In the genomic region with DNA sequence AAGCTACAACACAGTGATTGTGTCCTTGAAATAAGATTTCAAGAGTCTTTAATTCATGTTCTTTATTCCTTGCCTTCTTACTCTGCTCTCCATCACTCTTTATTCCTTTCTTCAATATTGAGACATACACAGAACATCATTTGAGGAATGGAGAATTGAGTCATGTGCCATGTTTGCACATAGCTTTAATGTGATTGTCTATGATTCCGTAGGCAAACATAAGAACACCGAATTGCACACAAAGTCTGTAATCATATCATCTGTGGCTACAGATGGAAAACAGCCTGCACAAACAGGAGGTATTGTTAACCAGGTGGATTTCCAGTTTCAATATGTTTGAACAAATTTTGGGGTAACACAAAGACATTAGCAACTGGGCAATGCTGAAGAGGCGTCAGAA, we compare ENCODE assay signal across 15 cellular contexts.
DNase-seq lines count a peak whose midpoint lies in the region; ATAC-seq and TF ChIP-seq lines count a peak whose summit lies in the region.
"Had no signal": no experiment of that assay in that cellular context is flagged by ENCODE, and none has a peak within 500 bp of the region (broad histone marks: within the 10 kb centered on the region; RNA-seq: fewer than 3 reads in every experiment).

No MANE protein-coding gene starts in this region.

- H3K36me3 ChIP-seq in OCI-LY7 (ENCODE audit: insufficient read depth, low read length) (no peaks in the 10 kb centered on the region), parathyroid adenoma (ENCODE audit: control insufficient read depth, insufficient read depth, low read length) (no peaks in the 10 kb centered on the region)
- H3K36me3 ChIP-seq: esophagus muscularis mucosa, left ventricle myocardium inferior, stomach had no signal

- CTCF ChIA-PET in OCI-LY7 (lab: Charles Lee; ENCODE audit: unreplicated experiment) (no interaction called here), RWPE1 (lab: Yijun Ruan, JAX) (interaction anchor here (0.6 kb wide), 2 partner anchors 484 to 889 kb away, joined by 3 read pairs; no protein-coding TSS in a partner anchor)

- intact Hi-C loops in OCI-LY7 (cut with micrococcal nuclease; ENCODE audit: unreplicated experiment): loop anchor here (5.0 kb wide), 3 partner anchors 79 to 1679 kb away; no protein-coding TSS in a partner anchor

- no peaks in the 10 kb centered on the region for H3K9me2 ChIP-seq in OCI-LY7 (ENCODE audit: insufficient read depth, low read length)

- BruUV-seq in OCI-LY7 (replicated peaks; lab: Mats Ljungman, UMichigan): no TSS peak

- H3K4me2 ChIP-seq in OCI-LY7 (ENCODE audit: low read length) (no peak overlapping the region), parathyroid adenoma (ENCODE audit: low read length) (no peak overlapping the region)

- no peak overlapping the region for H3K9ac ChIP-seq in parathyroid adenoma

- DNase-seq in NCI-H2029 (lab: John Stamatoyannopoulos, UW) (peak; percentile 44), NCI-H2029 treated with DMSO at 0.1 percent for 48 hours (lab: John Stamatoyannopoulos, UW) (no peak), NCI-H146 treated with DMSO at 0.1 percent for 48 hours (lab: John Stamatoyannopoulos, UW; ENCODE audit: unreplicated experiment) (peak; percentile 95), OCI-LY7 (ENCODE audit: low spot score) (no peak), SKM-1 (lab: John Stamatoyannopoulos, UW; ENCODE audit: unreplicated experiment) (no peak), RWPE1 (ENCODE audit: low spot score) (no peak)
- DNase-seq: CD4-positive, CD25-positive, alpha-beta regulatory T cell; left ventricle myocardium inferior; NCI-H524 treated with DMSO at 0.1 percent for 48 hours; stimulated activated CD4-positive, alpha-beta T cell treated with anti-CD3 and anti-CD28 coated beads, Interleukin-1b, Interleukin-23, amount 100 ng/mL, for 48 hours; stomach had no signal

- peak overlapping the region; percentile 8; the same call in 1 of the 2 replicates for H2AFZ ChIP-seq in OCI-LY7 (ENCODE audit: low read length)
- peak overlapping the region; percentile 17 for H2AFZ ChIP-seq in parathyroid adenoma

- TF ChIP-seq CTCF in OCI-LY7 (conservative IDR thresholded peaks at IDR 0.05; ENCODE audit: low read length): no peak
- TF ChIP-seq CTCF in parathyroid adenoma (IDR thresholded peaks at IDR 0.05): no peak
- TF ChIP-seq CTCF in RWPE1 (conservative IDR thresholded peaks at IDR 0.05; ENCODE audit: low read depth): no peak

- POLR2A ChIA-PET in OCI-LY7 (lab: Charles Lee): interaction anchor here (0.6 to 1.5 kb wide), 6 partner anchors 20 to 264 kb away, joined by 3 to 4 read pairs (median 3); no protein-coding TSS in a partner anchor
- POLR2A ChIA-PET in RWPE1 (lab: Yijun Ruan, JAX; ENCODE audit: low non-redundant PET): no interaction called here

- H4K20me1 ChIP-seq in OCI-LY7 (ENCODE audit: insufficient read depth, low read length): no peaks in the 10 kb centered on the region

- H3K27ac ChIP-seq in OCI-LY7 (ENCODE audit: low read depth, low read length, poor library complexity, severe bottlenecking): no peak overlapping the region
- H3K27ac ChIP-seq in parathyroid adenoma: no peak overlapping the region
- no peak overlapping the region for H3K27ac ChIP-seq in RWPE1
- H3K27ac ChIP-seq: esophagus muscularis mucosa had no signal

- H3K4me3 ChIP-seq in OCI-LY7 (ENCODE audit: low read depth, low read length, poor library complexity, severe bottlenecking) (no peak overlapping the region), parathyroid adenoma (ENCODE audit: low read depth, low read length) (no peak overlapping the region)
- H3K4me3 ChIP-seq: esophagus muscularis mucosa had no signal

- no peaks in the 10 kb centered on the region for H3K9me3 ChIP-seq in OCI-LY7 (ENCODE audit: low read length)
- H3K9me3 ChIP-seq in parathyroid adenoma (ENCODE audit: control insufficient read depth, low read length): no peaks in the 10 kb centered on the region
- H3K9me3 ChIP-seq: esophagus muscularis mucosa, left ventricle myocardium inferior, stomach had no signal

- H3K27me3 ChIP-seq in parathyroid adenoma (ENCODE audit: control insufficient read depth, insufficient read depth, low read length): no peaks in the 10 kb centered on the region
- H3K27me3 ChIP-seq: esophagus muscularis mucosa, stomach had no signal

- ATAC-seq in HG03571 (IDR thresholded peaks at IDR 0.05; ENCODE audit: unreplicated experiment): no peak
- ATAC-seq: activated CD4-positive, CD25-positive, alpha-beta regulatory T cell treated with anti-CD3 and anti-CD28 coated beads, Interleukin-2, amount 50 U/mL, for 24 hours had no signal

- H3K4me1 ChIP-seq in OCI-LY7 (ENCODE audit: insufficient read depth, low read length, poor library complexity, severe bottlenecking) (peaks cover 16% of the 10 kb centered on the region), parathyroid adenoma (no peaks in the 10 kb centered on the region)

- no peaks in the 10 kb centered on the region for H3K79me2 ChIP-seq in OCI-LY7 (ENCODE audit: insufficient read depth, low read depth, low read length)
- H3K79me2 ChIP-seq in parathyroid adenoma: no peaks in the 10 kb centered on the region

Comparison
In these comparisons a context has a peak if more than half of its experiments do, and no peak if none do; other contexts are left out.
1. DNase-seq: peak in NCI-H2029 (single experiment) and NCI-H146 treated with DMSO at 0.1 percent for 48 hours (single experiment); none in NCI-H2029 treated with DMSO at 0.1 percent for 48 hours (single experiment), OCI-LY7 (single experiment), SKM-1 (single experiment) and RWPE1 (single experiment).